Comparison of ENCODE assay signal across 1 cellular context in genomic region chr4:80322716-80323115, GRCh38.
TF ChIP-seq lines count a peak whose summit lies in the region.

No MANE protein-coding gene starts in this region.

TF ChIP-seq in H1, 55 proteins besides CTCF, POLR2A, EP300 and RAD21:
- no peak for TF ChIP-seq PHF8 (conservative IDR thresholded peaks at IDR 0.05; ENCODE audit: low read depth, low read length)
- no peak for TF ChIP-seq SP2 (IDR thresholded peaks at IDR 0.05; ENCODE audit: low read length)
- TF ChIP-seq BRCA1 (IDR thresholded peaks at IDR 0.05; ENCODE audit: low read depth, low read length): no peak
- TF ChIP-seq TBP (IDR thresholded peaks at IDR 0.05; ENCODE audit: low read depth, low read length): no peak
- TF ChIP-seq, protein P1, sequence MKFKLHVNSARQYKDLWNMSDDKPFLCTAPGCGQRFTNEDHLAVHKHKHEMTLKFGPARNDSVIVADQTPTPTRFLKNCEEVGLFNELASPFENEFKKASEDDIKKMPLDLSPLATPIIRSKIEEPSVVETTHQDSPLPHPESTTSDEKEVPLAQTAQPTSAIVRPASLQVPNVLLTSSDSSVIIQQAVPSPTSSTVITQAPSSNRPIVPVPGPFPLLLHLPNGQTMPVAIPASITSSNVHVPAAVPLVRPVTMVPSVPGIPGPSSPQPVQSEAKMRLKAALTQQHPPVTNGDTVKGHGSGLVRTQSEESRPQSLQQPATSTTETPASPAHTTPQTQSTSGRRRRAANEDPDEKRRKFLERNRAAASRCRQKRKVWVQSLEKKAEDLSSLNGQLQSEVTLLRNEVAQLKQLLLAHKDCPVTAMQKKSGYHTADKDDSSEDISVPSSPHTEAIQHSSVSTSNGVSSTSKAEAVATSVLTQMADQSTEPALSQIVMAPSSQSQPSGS (IDR thresholded peaks at IDR 0.05; ENCODE audit: low read length): no peak
- TF ChIP-seq ZNF274 (IDR thresholded peaks at IDR 0.05; ENCODE audit: borderline replicate concordance, extremely low read depth, low read length): no peak
- TF ChIP-seq EZH2 (IDR thresholded peaks at IDR 0.05; ENCODE audit: low read depth, low read length, severe bottlenecking): no peak
- TF ChIP-seq GTF2F1 (IDR thresholded peaks at IDR 0.05; ENCODE audit: borderline replicate concordance, low read depth, low read length): no peak
- TF ChIP-seq GABPA (IDR thresholded peaks at IDR 0.05; ENCODE audit: borderline replicate concordance, insufficient read depth, low read length): no peak
- no peak for TF ChIP-seq SAP30 (IDR thresholded peaks at IDR 0.05; ENCODE audit: insufficient read depth, insufficient replicate concordance, low read length)
- TF ChIP-seq TCF12 (IDR thresholded peaks at IDR 0.05; ENCODE audit: low read depth, low read length): no peak
- TF ChIP-seq TAF1 (IDR thresholded peaks at IDR 0.05; ENCODE audit: low read depth, low read length): no peak
- TF ChIP-seq CBX5 (IDR thresholded peaks at IDR 0.05; ENCODE audit: low read depth, low read length): no peak
- no peak for TF ChIP-seq CREB1 (IDR thresholded peaks at IDR 0.05)
- TF ChIP-seq E2F6 (IDR thresholded peaks at IDR 0.05): no peak
- no peak for TF ChIP-seq SUZ12 (IDR thresholded peaks at IDR 0.05; ENCODE audit: low read length)
- no peak for TF ChIP-seq USF2 (IDR thresholded peaks at IDR 0.05; ENCODE audit: low read length)
- TF ChIP-seq RFX5 (IDR thresholded peaks at IDR 0.05; ENCODE audit: borderline replicate concordance, low read depth, low read length): no peak
TF ChIP-seq in H1: peak in this region for 0.
